In the genomic region with DNA sequence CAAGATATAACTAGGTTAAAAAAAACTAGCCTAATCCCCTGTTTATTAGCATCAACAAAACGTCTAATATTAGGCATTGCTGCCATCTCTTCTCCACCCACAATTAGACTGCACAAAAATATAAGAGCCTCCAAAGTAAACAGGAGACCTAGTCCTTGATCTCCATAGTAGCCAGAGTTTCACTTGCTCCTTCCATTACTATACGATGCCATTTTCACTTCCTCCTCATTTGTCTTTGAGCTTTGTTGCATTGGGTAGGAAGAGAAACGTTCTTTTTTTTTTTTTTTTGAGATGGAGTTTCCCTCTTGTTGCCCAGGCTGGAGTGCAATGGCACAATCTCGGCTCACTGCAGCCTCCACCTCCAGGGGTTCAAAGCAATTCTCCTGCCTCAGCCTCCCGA, we compare ENCODE assay signal across 15 cellular contexts. TPM values are rescaled to one million over a fixed set of nuclear protein-coding genes. Genes with fewer than 3 reads are reported as not detected.
DNase-seq lines count a peak whose midpoint lies in the region; ATAC-seq and TF ChIP-seq lines count a peak whose summit lies in the region.
"Had no signal": no experiment of that assay in that cellular context is flagged by ENCODE, and none has a peak within 500 bp of the region (broad histone marks: within the 10 kb centered on the region; RNA-seq: fewer than 3 reads in every experiment).

No MANE protein-coding gene starts in this region.

- TF ChIP-seq CTCF in nephron progenitor cell (IDR thresholded peaks at IDR 0.05) = no peak
- no peak for TF ChIP-seq CTCF in spleen (IDR thresholded peaks at IDR 0.05 in 8 of 11, conservative IDR thresholded peaks at IDR 0.05 in 3 of 11)

- H3K4me3 ChIP-seq in spleen = no peak overlapping the region
- H3K4me3 ChIP-seq: suprapubic skin had no signal

- no peaks in the 10 kb centered on the region for H3K9me3 ChIP-seq in spleen
- H3K9me3 ChIP-seq: BE2C, suprapubic skin had no signal

- H3K27me3 ChIP-seq in spleen (replicated peaks in 1 of 7) = no peaks in the 10 kb centered on the region
- H3K27me3 ChIP-seq: BE2C, suprapubic skin had no signal

- no peaks in the 10 kb centered on the region for H3K36me3 ChIP-seq in spleen
- H3K36me3 ChIP-seq: BE2C, suprapubic skin had no signal

- intact Hi-C loops in Right ventricle myocardium inferior (cut with DNase I) = no loop called here
- intact Hi-C loops in spleen (cut with DNase I; ENCODE audit: low total_unique reads) = no loop called here

- ATAC-seq in GM18861 (IDR thresholded peaks at IDR 0.05; ENCODE audit: unreplicated experiment) = peak; percentile 39
- peak; percentile 45 for ATAC-seq in GM21515 (IDR thresholded peaks at IDR 0.05; ENCODE audit: unreplicated experiment)
- peak; percentile 89 for ATAC-seq in memory B cell (ENCODE audit: low read depth)
- no peak for ATAC-seq in Right ventricle myocardium inferior

- H3K9me3 Mint-ChIP-seq in memory B cell (peaks cover 2% of the 10 kb centered on the region), nephron progenitor cell (peaks cover 6% of the 10 kb centered on the region)

- H3K4me1 ChIP-seq in spleen = no peaks in the 10 kb centered on the region
- H3K4me1 ChIP-seq: BE2C, suprapubic skin had no signal

- H3K27ac Mint-ChIP-seq in memory B cell (no peak overlapping the region), nephron progenitor cell (no peak overlapping the region)

- peaks cover 7% of the 10 kb centered on the region for H3K4me1 Mint-ChIP-seq in memory B cell
- no peaks in the 10 kb centered on the region for H3K4me1 Mint-ChIP-seq in nephron progenitor cell

- H3K4me3 Mint-ChIP-seq in memory B cell (no peak overlapping the region), nephron progenitor cell (no peak overlapping the region)

- H3K36me3 Mint-ChIP-seq in memory B cell (no peaks in the 10 kb centered on the region), nephron progenitor cell (ENCODE audit: low read depth) (no peaks in the 10 kb centered on the region)

- TF ChIP-seq POLR2A in spleen (IDR thresholded peaks at IDR 0.05) = no peak

- H3K27me3 Mint-ChIP-seq in memory B cell = peaks cover 6% of the 10 kb centered on the region
- H3K27me3 Mint-ChIP-seq in nephron progenitor cell (ENCODE audit: low read depth, poor library complexity) = peaks cover 3% of the 10 kb centered on the region

- WGBS in spleen, 5 donors = 49 to 65% (median 63%) methylated on average over 5 of the region's 5 CpGs

- DNase-seq in NAMALWA (ENCODE audit: low spot score) (peak; percentile 32), memory B cell (ENCODE audit: low spot score in 2 of 2) (peak in 1 of 2 donors; percentile 22), Right ventricle myocardium inferior (ENCODE audit: missing footprints) (no peak), nephron progenitor cell (no peak), spleen (no peak)
- DNase-seq: BE2C, DMS153, foreskin fibroblast, NCI-H1930, NCI-H526, SW 1271 had no signal

- H3K27ac ChIP-seq in spleen = no peak overlapping the region
- H3K27ac ChIP-seq: suprapubic skin, VCaP had no signal

RNA-seq across cellular contexts. Expression of gene RDX, which starts 42.3 kb away (rescaled TPM):
- total RNA-seq in Right ventricle myocardium inferior (116 TPM), spleen (100 to 1,000 TPM in 3 of 7 donors, 10 to 100 TPM in 4; 70.2 to 138 (median 97.6) TPM)
- 10 to 100 TPM; 11.7 to 36.6 (median 15.8) TPM for polyA plus RNA-seq in spleen
